Comparison of ENCODE assay signal across 1 cellular context in the genomic region with DNA sequence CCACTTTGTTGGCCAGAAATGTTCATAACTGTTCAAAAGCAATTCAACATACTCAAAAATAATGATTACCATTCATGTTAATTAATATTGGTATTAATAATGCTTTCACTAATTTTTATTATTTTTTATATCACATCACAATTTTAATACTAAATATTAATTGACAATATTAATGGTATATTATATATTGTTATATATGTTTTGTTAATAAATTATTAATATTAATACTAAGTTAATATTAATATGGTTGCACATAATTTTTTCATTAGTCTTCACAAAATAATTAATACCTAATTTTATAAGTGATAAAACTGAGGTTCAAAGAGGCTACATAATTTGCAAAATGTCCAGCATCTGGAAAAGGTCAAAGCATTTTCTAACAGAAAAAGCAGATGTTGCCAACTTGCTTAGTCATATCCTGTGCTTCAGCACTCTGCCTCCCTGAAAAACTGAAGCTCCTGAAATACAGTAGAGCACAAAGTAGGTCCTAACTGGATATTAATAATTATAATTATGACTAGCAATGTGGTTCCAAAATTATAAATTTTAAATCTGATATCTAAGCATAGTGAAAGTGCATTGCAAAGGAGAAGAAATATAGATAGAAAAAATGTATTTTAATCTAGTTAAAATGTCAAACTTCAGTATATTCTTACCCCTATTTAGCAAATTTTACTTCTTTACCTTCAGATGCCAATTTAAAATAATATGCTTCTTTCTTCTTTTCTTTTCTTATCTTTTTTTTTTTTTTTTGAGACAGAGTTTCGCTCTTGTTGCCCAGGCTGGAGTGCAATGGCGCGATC.
A peak's percentile ranks its signal among the peaks of the same experiment; 100 is the strongest.
TF ChIP-seq lines count a peak whose summit lies in the region.

No MANE protein-coding gene starts in this region.

TF ChIP-seq in K562, 482 proteins besides CTCF, POLR2A, EP300 and RAD21 (continued from another document and continues in another):
- TF ChIP-seq ZNF592 (IDR thresholded peaks at IDR 0.05) (peak; percentile 65), DACH1 (IDR thresholded peaks at IDR 0.05; ENCODE audit: partially characterized antibody) (peak; percentile 96), JUN (IDR thresholded peaks at IDR 0.05; ENCODE audit: borderline replicate concordance, low read depth, low read length) (peak; percentile 69; the same call in 1 of the 2 replicates), JUN (CRISPR knock-in tag; IDR thresholded peaks at IDR 0.05; ENCODE audit: borderline replicate concordance) (no peak), RNF2 (IDR thresholded peaks at IDR 0.05) (peak; percentile 24; the same call in 1 of the 2 replicates), TBL1XR1 (IDR thresholded peaks at IDR 0.05; ENCODE audit: low read length in 2 of 2) (peak in 1 of 2 experiments; percentile 44; a peak in 1 of 4 replicates), ZNF584 (CRISPR knock-in tag; IDR thresholded peaks at IDR 0.05; ENCODE audit: low read depth) (0 out of 2 replicates have a peak, but pooled peaks have one; percentile 37), ZKSCAN1 (IDR thresholded peaks at IDR 0.05; ENCODE audit: low read depth, low read length) (peak; percentile 88), HOXB6 (CRISPR knock-in tag; IDR thresholded peaks at IDR 0.05; ENCODE audit: borderline replicate concordance) (no peak), C11orf30 (IDR thresholded peaks at IDR 0.05; ENCODE audit: low read depth) (peak; percentile 83), ARID1B (IDR thresholded peaks at IDR 0.05) (peak; percentile 70), CSDE1 (IDR thresholded peaks at IDR 0.05) (0 out of 4 replicates have a peak, but pooled peaks of 1 of the 2 experiments have one; percentile 46), MAFF (IDR thresholded peaks at IDR 0.05; ENCODE audit: low read length) (peak; percentile 86), NR2C1 (IDR thresholded peaks at IDR 0.05) (0 out of 2 replicates have a peak, but pooled peaks have one; percentile 29), NR2C1 (tag; IDR thresholded peaks at IDR 0.05) (peak; percentile 61), CBX3 (IDR thresholded peaks at IDR 0.05; ENCODE audit: borderline replicate concordance in 1 of 2, low read length in 2 of 2) (peak in 1 of 2 experiments; percentile 80; a peak in 1 of 3 replicates), DPF2 (IDR thresholded peaks at IDR 0.05) (peak; percentile 75), GATAD2A (IDR thresholded peaks at IDR 0.05) (no peak), SRF (CRISPR knock-in tag; IDR thresholded peaks at IDR 0.05) (peak in 1 of 2 experiments; percentile 91; a peak in 1 of 4 replicates), MAFG (tag; conservative IDR thresholded peaks at IDR 0.05) (peak; percentile 73), IRF9 (tag; IDR thresholded peaks at IDR 0.05) (0 out of 2 replicates have a peak, but pooled peaks have one; percentile 10), PATZ1 (CRISPR knock-in tag; IDR thresholded peaks at IDR 0.05; ENCODE audit: borderline replicate concordance) (no peak), TEAD4 (IDR thresholded peaks at IDR 0.05; ENCODE audit: low read length) (peak; percentile 62), TEAD4 (CRISPR knock-in tag; IDR thresholded peaks at IDR 0.05; ENCODE audit: borderline replicate concordance) (no peak), ZNF175 (CRISPR knock-in tag; IDR thresholded peaks at IDR 0.05; ENCODE audit: low read depth) (no peak), ZBTB40 (IDR thresholded peaks at IDR 0.05) (peak; percentile 60; the same call in 1 of the 2 replicates), ZBTB40 (CRISPR knock-in tag; IDR thresholded peaks at IDR 0.05) (no peak), ZNF668 (CRISPR knock-in tag; IDR thresholded peaks at IDR 0.05) (no peak), BACH1 (tag; IDR thresholded peaks at IDR 0.05) (peak; percentile 39; the same call in 1 of the 2 replicates)
- TF ChIP-seq, protein P1, sequence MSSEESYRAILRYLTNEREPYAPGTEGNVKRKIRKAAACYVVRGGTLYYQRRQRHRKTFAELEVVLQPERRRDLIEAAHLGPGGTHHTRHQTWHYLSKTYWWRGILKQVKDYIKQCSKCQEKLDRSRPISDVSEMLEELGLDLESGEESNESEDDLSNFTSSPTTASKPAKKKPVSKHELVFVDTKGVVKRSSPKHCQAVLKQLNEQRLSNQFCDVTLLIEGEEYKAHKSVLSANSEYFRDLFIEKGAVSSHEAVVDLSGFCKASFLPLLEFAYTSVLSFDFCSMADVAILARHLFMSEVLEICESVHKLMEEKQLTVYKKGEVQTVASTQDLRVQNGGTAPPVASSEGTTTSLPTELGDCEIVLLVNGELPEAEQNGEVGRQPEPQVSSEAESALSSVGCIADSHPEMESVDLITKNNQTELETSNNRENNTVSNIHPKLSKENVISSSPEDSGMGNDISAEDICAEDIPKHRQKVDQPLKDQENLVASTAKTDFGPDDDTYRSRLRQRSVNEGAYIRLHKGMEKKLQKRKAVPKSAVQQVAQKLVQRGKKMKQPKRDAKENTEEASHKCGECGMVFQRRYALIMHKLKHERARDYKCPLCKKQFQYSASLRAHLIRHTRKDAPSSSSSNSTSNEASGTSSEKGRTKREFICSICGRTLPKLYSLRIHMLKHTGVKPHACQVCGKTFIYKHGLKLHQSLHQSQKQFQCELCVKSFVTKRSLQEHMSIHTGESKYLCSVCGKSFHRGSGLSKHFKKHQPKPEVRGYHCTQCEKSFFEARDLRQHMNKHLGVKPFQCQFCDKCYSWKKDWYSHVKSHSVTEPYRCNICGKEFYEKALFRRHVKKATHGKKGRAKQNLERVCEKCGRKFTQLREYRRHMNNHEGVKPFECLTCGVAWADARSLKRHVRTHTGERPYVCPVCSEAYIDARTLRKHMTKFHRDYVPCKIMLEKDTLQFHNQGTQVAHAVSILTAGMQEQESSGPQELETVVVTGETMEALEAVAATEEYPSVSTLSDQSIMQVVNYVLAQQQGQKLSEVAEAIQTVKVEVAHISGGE (CRISPR knock-in tag; IDR thresholded peaks at IDR 0.05), result peak in 1 of 3 experiments; percentile 72; a peak in 2 of 6 replicates
- TF ChIP-seq, protein P2, sequence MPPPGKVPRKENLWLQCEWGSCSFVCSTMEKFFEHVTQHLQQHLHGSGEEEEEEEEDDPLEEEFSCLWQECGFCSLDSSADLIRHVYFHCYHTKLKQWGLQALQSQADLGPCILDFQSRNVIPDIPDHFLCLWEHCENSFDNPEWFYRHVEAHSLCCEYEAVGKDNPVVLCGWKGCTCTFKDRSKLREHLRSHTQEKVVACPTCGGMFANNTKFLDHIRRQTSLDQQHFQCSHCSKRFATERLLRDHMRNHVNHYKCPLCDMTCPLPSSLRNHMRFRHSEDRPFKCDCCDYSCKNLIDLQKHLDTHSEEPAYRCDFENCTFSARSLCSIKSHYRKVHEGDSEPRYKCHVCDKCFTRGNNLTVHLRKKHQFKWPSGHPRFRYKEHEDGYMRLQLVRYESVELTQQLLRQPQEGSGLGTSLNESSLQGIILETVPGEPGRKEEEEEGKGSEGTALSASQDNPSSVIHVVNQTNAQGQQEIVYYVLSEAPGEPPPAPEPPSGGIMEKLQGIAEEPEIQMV (tag; conservative IDR thresholded peaks at IDR 0.05; ENCODE audit: low read depth), result 0 out of 2 replicates have a peak, but pooled peaks have one; percentile 2
